31 cellular contexts compared by ENCODE assay signal in genomic region chr15:29207758-29208108, GRCh38.
"Had no signal": no experiment of that assay in that cellular context is flagged by ENCODE, and none has a peak within 500 bp of the region (broad histone marks: within the 10 kb centered on the region; RNA-seq: fewer than 3 reads in every experiment).

No MANE protein-coding gene starts in this region.

- H3K27ac ChIP-seq: dorsolateral prefrontal cortex, epithelial cell of prostate, foreskin keratinocyte, gastroesophageal sphincter, heart left ventricle, hepatocyte, ovary, psoas muscle, sigmoid colon, testis, tibial artery had no signal

- H3K9me3 Mint-ChIP-seq: natural killer cell treated with Interleukin-12 subunit alpha and Interleukin-12 subunit beta and Interleukin-15 and Interleukin-18, amount 100 ng/mL, for 72 hours; stimulated activated effector memory CD8-positive, alpha-beta T cell treated with anti-CD3 and anti-CD28 coated beads, Interleukin-12 subunit alpha, Interleukin-12 subunit beta, amount 100 ng/mL, for 72 hours; type B pancreatic cell had no signal

- H3K27ac Mint-ChIP-seq: memory B cell; mesothelial cell of epicardium; natural killer cell treated with Interleukin-12 subunit alpha and Interleukin-12 subunit beta and Interleukin-15 and Interleukin-18, amount 100 ng/mL, for 72 hours; stimulated activated effector memory CD8-positive, alpha-beta T cell treated with anti-CD3 and anti-CD28 coated beads, Interleukin-12 subunit alpha, Interleukin-12 subunit beta, amount 100 ng/mL, for 72 hours; type B pancreatic cell had no signal

- H3K4me2 ChIP-seq: hepatocyte had no signal

- H3K79me2 ChIP-seq: hepatocyte had no signal

- H3K27me3 ChIP-seq: dorsolateral prefrontal cortex, foreskin keratinocyte, hepatocyte, ovary, sigmoid colon, testis, tibial artery had no signal

- H3K4me3 Mint-ChIP-seq: memory B cell; mesothelial cell of epicardium; naive B cell; natural killer cell treated with Interleukin-12 subunit alpha and Interleukin-12 subunit beta and Interleukin-15 and Interleukin-18, amount 100 ng/mL, for 72 hours; neural crest cell; stimulated activated effector memory CD8-positive, alpha-beta T cell treated with anti-CD3 and anti-CD28 coated beads, Interleukin-12 subunit alpha, Interleukin-12 subunit beta, amount 100 ng/mL, for 72 hours; type B pancreatic cell had no signal

- H3K4me3 ChIP-seq: dorsolateral prefrontal cortex, gastroesophageal sphincter, heart left ventricle, hepatocyte, lung, mucosa of descending colon, ovary, psoas muscle, sigmoid colon, tibial artery had no signal

- H3K36me3 ChIP-seq: gastroesophageal sphincter, heart left ventricle, ovary, sigmoid colon, tibial artery had no signal

- DNase-seq: dorsolateral prefrontal cortex; effector CD4-positive, alpha-beta T cell; foreskin keratinocyte; heart left ventricle; kidney; mucosa of descending colon; naive B cell; nucleus accumbens; ovary; posterior cingulate gyrus; psoas muscle; right cardiac atrium; sigmoid colon; stimulated activated CD4-positive, alpha-beta T cell treated with anti-CD3 and anti-CD28 coated beads, Interleukin-2, amount 100 ng/mL, for 24 hours; stimulated activated CD4-positive, alpha-beta T cell treated with anti-CD3 and anti-CD28 coated beads, Interleukin-4, amount 100 ng/mL, for 24 hours; stimulated activated naive CD8-positive, alpha-beta T cell treated with anti-CD3 and anti-CD28 coated beads, Interleukin-15, Interleukin-2, amounts not matched to agents 100 U/mL and 50 U/mL, for 24 hours; substantia nigra; tibial artery had no signal

- H3K4me1 Mint-ChIP-seq: memory B cell; naive B cell; neural crest cell; stimulated activated effector memory CD8-positive, alpha-beta T cell treated with anti-CD3 and anti-CD28 coated beads, Interleukin-12 subunit alpha, Interleukin-12 subunit beta, amount 100 ng/mL, for 72 hours had no signal

- H3K9me3 ChIP-seq: mucosa of descending colon, ovary, sigmoid colon, testis, tibial artery had no signal

- H3K36me3 Mint-ChIP-seq: memory B cell; mesothelial cell of epicardium; naive B cell; natural killer cell treated with Interleukin-12 subunit alpha and Interleukin-12 subunit beta and Interleukin-15 and Interleukin-18, amount 100 ng/mL, for 72 hours; stimulated activated effector memory CD8-positive, alpha-beta T cell treated with anti-CD3 and anti-CD28 coated beads, Interleukin-12 subunit alpha, Interleukin-12 subunit beta, amount 100 ng/mL, for 72 hours; type B pancreatic cell had no signal

- H2AFZ ChIP-seq: hepatocyte had no signal

- H3K4me1 ChIP-seq: foreskin keratinocyte, gastroesophageal sphincter, heart left ventricle, psoas muscle, sigmoid colon, tibial artery had no signal

- ATAC-seq: esophagus mucosa; foreskin keratinocyte; gastroesophageal sphincter; heart left ventricle; left lobe of liver; mucosa of descending colon; natural killer cell treated with Interleukin-12 subunit alpha and Interleukin-12 subunit beta and Interleukin-15 and Interleukin-18, amount 100 ng/mL, for 72 hours; psoas muscle; right cardiac atrium; stimulated activated effector memory CD8-positive, alpha-beta T cell treated with anti-CD3 and anti-CD28 coated beads, Interleukin-12 subunit alpha, Interleukin-12 subunit beta, amount 100 ng/mL, for 72 hours; stimulated activated naive CD8-positive, alpha-beta T cell treated with anti-CD3 and anti-CD28 coated beads, Interleukin-15, Interleukin-2, amounts not matched to agents 100 U/mL and 50 U/mL, for 24 hours had no signal
